In genomic region chr11:65644837-65645236, GRCh38 we compare ENCODE assay signal across 15 cellular contexts. TPM values are rescaled to one million over a fixed set of nuclear protein-coding genes. Genes with fewer than 3 reads are reported as not detected.
"Had no signal": no experiment of that assay in that cellular context is flagged by ENCODE, and none has a peak within 500 bp of the region (broad histone marks: within the 10 kb centered on the region; RNA-seq: fewer than 3 reads in every experiment).

No MANE protein-coding gene starts in this region.

- H3K9me3 Mint-ChIP-seq: activated CD4-positive, alpha-beta memory T cell treated with anti-CD3 and anti-CD28 coated beads, Interleukin-2, amount 10 ng/mL, durations not matched to agents 7 days and 5 days; activated T-cell treated with anti-CD3 and anti-CD28 coated beads, Interleukin-2, amount 50 U/mL, for 72 hours; naive B cell had no signal

- ATAC-seq: left lobe of liver had no signal

- H3K27ac Mint-ChIP-seq: activated CD4-positive, alpha-beta memory T cell treated with anti-CD3 and anti-CD28 coated beads, Interleukin-2, amount 10 ng/mL, durations not matched to agents 7 days and 5 days had no signal

- H3K27ac ChIP-seq: ascending aorta, transverse colon, vagina had no signal

- H3K4me3 ChIP-seq: ascending aorta, breast epithelium, transverse colon, vagina had no signal

- H3K9me3 ChIP-seq: ascending aorta, breast epithelium, transverse colon, vagina had no signal

- H3K4me3 Mint-ChIP-seq: activated CD4-positive, alpha-beta memory T cell treated with anti-CD3 and anti-CD28 coated beads, Interleukin-2, amount 10 ng/mL, durations not matched to agents 7 days and 5 days; activated T-cell treated with anti-CD3 and anti-CD28 coated beads, Interleukin-2, amount 50 U/mL, for 72 hours had no signal

- H3K4me1 ChIP-seq: ascending aorta had no signal

- H3K27me3 Mint-ChIP-seq: activated CD4-positive, alpha-beta memory T cell treated with anti-CD3 and anti-CD28 coated beads, Interleukin-2, amount 10 ng/mL, durations not matched to agents 7 days and 5 days; naive B cell had no signal

- H3K36me3 ChIP-seq: breast epithelium, transverse colon had no signal

- DNase-seq: activated CD4-positive, alpha-beta memory T cell treated with anti-CD3 and anti-CD28 coated beads, Interleukin-2, amount 10 ng/mL, durations not matched to agents 7 days and 5 days; activated CD4-positive, alpha-beta T cell treated with anti-CD3 and anti-CD28 coated beads for 1 hour; activated T-cell treated with anti-CD3 and anti-CD28 coated beads, Interleukin-2, amount 50 U/mL, for 72 hours; islet precursor cell; naive B cell; nucleus accumbens; posterior cingulate gyrus; stimulated activated CD4-positive, alpha-beta T cell treated with anti-CD3 and anti-CD28 coated beads, Interleukin-2, amount 100 ng/mL, for 48 hours; stimulated activated naive CD4-positive, alpha-beta T cell treated with Interleukin-2 at 50 U/mL for 16 hours; T-helper 1 cell; transverse colon had no signal

RNA-seq across cellular contexts. Expression of gene KCNK7, which starts 49.2 kb away (rescaled TPM):
- total RNA-seq: ascending aorta, left lobe of liver had no signal
